Comparison of ENCODE assay signal across 8 cellular contexts in genomic region chr10:37976091-37976879, GRCh38.
DNase-seq lines count a peak whose midpoint lies in the region; ATAC-seq and TF ChIP-seq lines count a peak whose summit lies in the region.

TSS of gene ZNF25 (minus strand) at chr10:37976647. CDS start at chr10:37971722, 4,925 bp downstream.

- peak within 1 kb of the TSS; percentile 37 for H3K27ac ChIP-seq in OCI-LY1 (ENCODE audit: low read depth, low read length, poor library complexity, severe bottlenecking)

- H3K27me3 ChIP-seq in OCI-LY1 (ENCODE audit: insufficient read depth, low read length): no peaks in the 10 kb centered on the region

- peak within 1 kb of the TSS; percentile 76 for H3K9ac ChIP-seq in OCI-LY1 (ENCODE audit: low read length)

- DNase-seq in DMS 273 treated with DMSO at 0.1 percent for 48 hours (lab: John Stamatoyannopoulos, UW): peak; percentile 95
- peak; percentile 93 for DNase-seq in HuH-7 (ENCODE audit: low spot score)
- DNase-seq in activated T-cell treated with anti-CD3 and anti-CD28 coated beads for 24 hours (ENCODE audit: low read depth): peak; percentile 98
- peak; percentile 82 for DNase-seq in epidermal melanocyte (ENCODE audit: insufficient read length, low spot score)
- peak; percentile 98 for DNase-seq in middle frontal gyrus (ENCODE audit: extremely low spot score, low spot score)
- peak; percentile 92 to 93 for DNase-seq in stimulated activated CD8-positive, alpha-beta memory T cell treated with anti-CD3 and anti-CD28 coated beads, Interleukin-2, amount 100 ng/mL, for 48 hours (ENCODE audit: low read depth in 2 of 2)

- peak within 1 kb of the TSS; percentile 92 for H3K4me2 ChIP-seq in OCI-LY1 (ENCODE audit: low read length)

- H3K4me3 ChIP-seq in OCI-LY1 (ENCODE audit: low read depth, low read length, poor library complexity, severe bottlenecking): peak within 1 kb of the TSS; percentile 75

- H3F3A ChIP-seq in OCI-LY1 (ENCODE audit: insufficient read depth, low read length): no peaks in the 10 kb centered on the region; the same call in 1 of the 2 replicates

- peak within 1 kb of the TSS; percentile 97 for H2AFZ ChIP-seq in OCI-LY1 (ENCODE audit: low read length)

- peaks cover 3% of the 10 kb centered on the region; the same call in 1 of the 2 replicates for H3K9me3 ChIP-seq in OCI-LY1 (ENCODE audit: low read length)

- H3K36me3 ChIP-seq in OCI-LY1 (ENCODE audit: insufficient read depth, low read length): no peaks in the 10 kb centered on the region

- no peaks in the 10 kb centered on the region for H4K20me1 ChIP-seq in OCI-LY1 (ENCODE audit: insufficient read depth, low read length)

- no peaks in the 10 kb centered on the region for H3K79me2 ChIP-seq in OCI-LY1 (ENCODE audit: insufficient read depth, low read length)

- no peaks in the 10 kb centered on the region for H3K9me2 ChIP-seq in OCI-LY1 (ENCODE audit: low read depth, low read length)

- peak; percentile 97 for ATAC-seq in GM21515 (IDR thresholded peaks at IDR 0.05; ENCODE audit: unreplicated experiment)

- peak; percentile 90 for TF ChIP-seq CTCF in OCI-LY1 (IDR thresholded peaks at IDR 0.05; ENCODE audit: low read length)

- H3K4me1 ChIP-seq in OCI-LY1 (ENCODE audit: insufficient read depth, low read length, severe bottlenecking): peaks cover 13% of the 10 kb centered on the region

Comparison
In these comparisons a context has a peak if more than half of its experiments do, and no peak if none do; other contexts are left out.
1. Peak in every context shown above with its lines: DNase-seq, ATAC-seq, H3K4me3 ChIP-seq and H3K27ac ChIP-seq.